In genomic region chr1:34060331-34060730, GRCh38 we compare ENCODE assay signal across 13 cellular contexts.
DNase-seq lines count a peak whose midpoint lies in the region; ATAC-seq and TF ChIP-seq lines count a peak whose summit lies in the region.
"Had no signal": no experiment of that assay in that cellular context is flagged by ENCODE, and none has a peak within 500 bp of the region (broad histone marks: within the 10 kb centered on the region; RNA-seq: fewer than 3 reads in every experiment).

No MANE protein-coding gene starts in this region.

- intact Hi-C loops in dorsolateral prefrontal cortex (cut with DNase I) = loop anchor here (5.0 to 10.0 kb wide), 2 partner anchors 88 to 104 kb away; partner anchors contain the start of gene CSMD2 (in 1 of the 2)

- peak overlapping the region in 1 of 59 donors; percentile 1 for H3K4me3 ChIP-seq in dorsolateral prefrontal cortex
- H3K4me3 ChIP-seq: BLaER1 treated with 17β-estradiol and CSF1 and Interleukin-3, amounts not matched to agents 10 nM and 100 nM had no signal

- H3K27ac ChIP-seq in dorsolateral prefrontal cortex = peak overlapping the region in 55 of 59 donors; percentile 1 to 82 (median 70)
- H3K27ac ChIP-seq: BLaER1 treated with 17β-estradiol and CSF1 and Interleukin-3, amounts not matched to agents 10 nM and 100 nM had no signal

- ATAC-seq in GM19452 (IDR thresholded peaks at IDR 0.05; ENCODE audit: unreplicated experiment) = no peak
- ATAC-seq in GM18505 (IDR thresholded peaks at IDR 0.05; ENCODE audit: unreplicated experiment) = no peak
- ATAC-seq in HG03442 (IDR thresholded peaks at IDR 0.05; ENCODE audit: unreplicated experiment) = no peak
- ATAC-seq: CD8-positive, alpha-beta T cell had no signal

- no peaks in the 10 kb centered on the region for H3K27me3 ChIP-seq in dorsolateral prefrontal cortex
- H3K27me3 ChIP-seq: BLaER1 treated with 17β-estradiol and CSF1 and Interleukin-3, amounts not matched to agents 10 nM and 100 nM had no signal

- no peak for TF ChIP-seq CTCF in dorsolateral prefrontal cortex (IDR thresholded peaks at IDR 0.05 in 54 of 56, conservative IDR thresholded peaks at IDR 0.05 in 2 of 56; ENCODE audit: low read depth in 1 of 56, partially characterized antibody in 56 of 56)

- TF ChIP-seq POLR2A in GM18505 (IDR thresholded peaks at IDR 0.05; ENCODE audit: borderline replicate concordance, extremely low read depth, insufficient read depth, insufficient read length) = no peak

- DNase-seq in GM03348 (ENCODE audit: low spot score) (peak; percentile 26), dorsolateral prefrontal cortex (peak in 3 of 10 donors; percentile 11 to 44 (median 35)), putamen (ENCODE audit: low spot score) (peak; percentile 62), NOMO-1 (lab: John Stamatoyannopoulos, UW; ENCODE audit: unreplicated experiment in 2 of 2) (no peak)
- DNase-seq: 8988T; Calu3; CD8-positive, alpha-beta T cell; DMS79 treated with DMSO at 0.1 percent for 48 hours; H9 had no signal

Comparison
In these comparisons a context has a peak if more than half of its experiments do, and no peak if none do; other contexts are left out.
1. DNase-seq: peak in GM03348 (single experiment) and putamen (single experiment); none in NOMO-1 (0 of 2).